ENCODE assay signal across 20 cellular contexts in genomic region chr20:47029845-47030244, GRCh38.
DNase-seq lines count a peak whose midpoint lies in the region; ATAC-seq, FAIRE-seq and TF ChIP-seq lines count a peak whose summit lies in the region.
"Had no signal": no experiment of that assay in that cellular context is flagged by ENCODE, and none has a peak within 500 bp of the region (broad histone marks: within the 10 kb centered on the region; RNA-seq: fewer than 3 reads in every experiment).

No MANE protein-coding gene starts in this region.

- intact Hi-C loops in HepG2 (cut with micrococcal nuclease; ENCODE audit: unreplicated experiment) (no loop called here), prostate gland (cut with DNase I) (loop anchor here (10.0 kb wide), 1 partner anchor 95 kb away; no protein-coding TSS in a partner anchor)

- no peak for TF ChIP-seq CTCF in liver (IDR thresholded peaks at IDR 0.05; ENCODE audit: low read depth, low read length, missing input control)
- no peak for TF ChIP-seq CTCF in HepG2 (CRISPR knock-in tag; IDR thresholded peaks at IDR 0.05)
- no peak for TF ChIP-seq CTCF in prostate gland (IDR thresholded peaks at IDR 0.05)

- in situ Hi-C loops in HepG2 (cut with HindIII; ENCODE audit: extremely low pct_ligation_motif_present, low pct_unique_long_range_greater_than_20kb) = no loop called here

- H4K20me1 ChIP-seq in HepG2 (ENCODE audit: insufficient read depth, low read length) = no peaks in the 10 kb centered on the region
- H4K20me1 ChIP-seq: BLaER1 had no signal

- no peak overlapping the region for H3K4me2 ChIP-seq in HepG2 (ENCODE audit: low read depth, low read length)
- H3K4me2 ChIP-seq: BLaER1, GM23338 had no signal

- H3K27ac ChIP-seq in liver (ENCODE audit: low read depth in 1 of 2, low read length in 2 of 2) = peak overlapping the region in 1 of 2 donors; percentile 64
- no peak overlapping the region for H3K27ac ChIP-seq in HepG2 (ENCODE audit: extremely low read length, insufficient read depth, low read length)
- H3K27ac ChIP-seq in prostate gland = peak overlapping the region; percentile 23 to 33
- H3K27ac ChIP-seq: BLaER1 had no signal

- DNase-seq in HepG2 (ENCODE audit: low spot score) = no peak
- peak; percentile 70 for DNase-seq in left lobe of liver (ENCODE audit: low spot score)
- peak; percentile 50 for DNase-seq in prostate gland (ENCODE audit: low spot score)
- no peak for DNase-seq in DMS 273 treated with DMSO at 0.1 percent for 48 hours (lab: John Stamatoyannopoulos, UW)
- DNase-seq in middle frontal gyrus (ENCODE audit: extremely low spot score, low spot score) = no peak
- DNase-seq in GF-D8 (lab: John Stamatoyannopoulos, UW) = no peak
- DNase-seq: 8988T; CD8-positive, alpha-beta memory T cell; COR-L47; DMS153; DMS79; GDM1; HFFc6; KG1 had no signal

- TF ChIP-seq EP300 in HepG2 (IDR thresholded peaks at IDR 0.05; ENCODE audit: low read depth in 2 of 2, low read length in 2 of 2) = no peak
- TF ChIP-seq EP300 in HepG2 (CRISPR knock-in tag; IDR thresholded peaks at IDR 0.05; ENCODE audit: borderline replicate concordance) = no peak

- TF ChIP-seq POLR2A in HepG2 (IDR thresholded peaks at IDR 0.05; ENCODE audit: insufficient read depth in 1 of 2, low read depth in 2 of 2, low read length in 2 of 2) (no peak), prostate gland (IDR thresholded peaks at IDR 0.05) (no peak)

- no peak overlapping the region for H3K4me3 ChIP-seq in liver (ENCODE audit: low read depth in 1 of 3, low read length in 3 of 3)
- H3K4me3 ChIP-seq in HepG2 (replicated peaks in 1 of 3; ENCODE audit: insufficient read depth in 1 of 3, low read depth in 2 of 3, low read length in 3 of 3) = no peak overlapping the region
- H3K4me3 ChIP-seq in prostate gland = no peak overlapping the region
- H3K4me3 ChIP-seq: BLaER1, GM23338 had no signal

- H3K9ac ChIP-seq in liver (ENCODE audit: low read depth in 1 of 2, low read length in 2 of 2) = no peak overlapping the region
- no peak overlapping the region for H3K9ac ChIP-seq in HepG2 (ENCODE audit: insufficient read depth, low read depth, low read length)
- H3K9ac ChIP-seq: BLaER1 had no signal

- no peak overlapping the region for H2AFZ ChIP-seq in HepG2 (ENCODE audit: low read length)
- H2AFZ ChIP-seq: GM23338 had no signal

- POLR2A ChIA-PET in HepG2 (lab: Yijun Ruan, JAX) = no interaction called here

- CTCF ChIA-PET in HepG2 (lab: Yijun Ruan, JAX; ENCODE audit: low intra/inter-chr PET ratio, low total read pairs) = no interaction called here

- no peak for FAIRE-seq in HepG2 (lab: Jason Lieb, UNC)
- FAIRE-seq: D721Med, H54 had no signal

- H3K27me3 ChIP-seq in liver (ENCODE audit: control insufficient read depth in 4 of 4, insufficient read depth in 4 of 4, low read length in 3 of 4) (no peaks in the 10 kb centered on the region), HepG2 (ENCODE audit: control insufficient read depth in 1 of 2, insufficient read depth in 2 of 2, low read length in 2 of 2) (peaks cover 0 to 5% of the 10 kb centered on the region in 2 experiments; a peak in 2 of 5 replicates), prostate gland (replicated peaks; ENCODE audit: insufficient read depth) (no peaks in the 10 kb centered on the region)
- H3K27me3 ChIP-seq: BLaER1 had no signal

- H3K36me3 ChIP-seq in liver (ENCODE audit: control insufficient read depth in 4 of 4, insufficient read depth in 3 of 4, low read depth in 1 of 4, low read length in 3 of 4) (peaks cover 0 to 2% (median 0%) of the 10 kb centered on the region in 4 donors), HepG2 (replicated peaks in 1 of 2; ENCODE audit: control insufficient read depth in 1 of 2, insufficient read depth in 2 of 2, low read length in 2 of 2) (no peaks in the 10 kb centered on the region), prostate gland (no peaks in the 10 kb centered on the region)
- H3K36me3 ChIP-seq: BLaER1 had no signal

- BruUV-seq in HepG2 (replicated peaks; lab: Mats Ljungman, UMichigan) = no TSS peak

- WGBS in liver = 27% methylated on average over 3 of the region's 3 CpGs
- WGBS in HepG2 (ENCODE audit: low lambda C conversion rate) = 18% methylated on average over 3 of the region's 3 CpGs
- WGBS in prostate gland = 26% methylated on average over 3 of the region's 3 CpGs

- ATAC-seq in HepG2 (no peak), left lobe of liver (peak; percentile 70)
- ATAC-seq: GM23338, HCT116 had no signal

- peak in 1 of 2 donors; percentile 51 for TF ChIP-seq RAD21 in liver (IDR thresholded peaks at IDR 0.05)
- no peak for TF ChIP-seq RAD21 in HepG2 (CRISPR knock-in tag; IDR thresholded peaks at IDR 0.05)

- H3K4me1 ChIP-seq in liver (ENCODE audit: control insufficient read depth in 4 of 4, insufficient read depth in 4 of 4, low read length in 3 of 4) (peaks cover 3 to 37% (median 19%) of the 10 kb centered on the region in 4 donors), HepG2 (ENCODE audit: insufficient read depth, low read length) (peaks cover 12% of the 10 kb centered on the region), prostate gland (replicated peaks) (peaks cover 20% of the 10 kb centered on the region)

- H3K79me2 ChIP-seq in HepG2 (ENCODE audit: insufficient read depth, low read length) = no peaks in the 10 kb centered on the region

- H3K9me3 ChIP-seq in liver (ENCODE audit: control insufficient read depth in 4 of 4, low read length in 3 of 4) (peaks cover 0 to 9% (median 5%) of the 10 kb centered on the region in 4 donors), HepG2 (ENCODE audit: low read length) (peaks cover 14% of the 10 kb centered on the region), prostate gland (no peaks in the 10 kb centered on the region)

TF ChIP-seq in liver, 16 proteins besides CTCF, POLR2A, EP300 and RAD21 (continues in another document):
- TF ChIP-seq REST (IDR thresholded peaks at IDR 0.05) = peak; percentile 20
- no peak for TF ChIP-seq ATF3 (IDR thresholded peaks at IDR 0.05)
- TF ChIP-seq FOXA2 (IDR thresholded peaks at IDR 0.05) = peak; percentile 86
- peak; percentile 87 for TF ChIP-seq FOXA1 (IDR thresholded peaks at IDR 0.05)
- no peak for TF ChIP-seq SP1 (IDR thresholded peaks at IDR 0.05)

TF ChIP-seq in HepG2, 621 proteins besides CTCF, POLR2A, EP300 and RAD21:
- TF ChIP-seq ZFP82 (CRISPR knock-in tag; IDR thresholded peaks at IDR 0.05; ENCODE audit: borderline replicate concordance) (no peak), PHB2 (IDR thresholded peaks at IDR 0.05; ENCODE audit: partially characterized antibody) (no peak), ZNF598 (CRISPR knock-in tag; IDR thresholded peaks at IDR 0.05; ENCODE audit: borderline replicate concordance) (no peak), SCMH1 (CRISPR knock-in tag; IDR thresholded peaks at IDR 0.05; ENCODE audit: borderline replicate concordance) (no peak), ZSCAN22 (CRISPR knock-in tag; IDR thresholded peaks at IDR 0.05) (no peak), MIER3 (CRISPR knock-in tag; IDR thresholded peaks at IDR 0.05; ENCODE audit: borderline replicate concordance) (no peak), TEAD2 (CRISPR knock-in tag; IDR thresholded peaks at IDR 0.05) (no peak), ZNF784 (CRISPR knock-in tag; IDR thresholded peaks at IDR 0.05; ENCODE audit: borderline replicate concordance) (no peak), ZNF776 (CRISPR knock-in tag; IDR thresholded peaks at IDR 0.05) (no peak)

Comparison
In these comparisons a context has a peak if more than half of its experiments do, and no peak if none do; other contexts are left out.
1. DNase-seq: peak in left lobe of liver (single experiment) and prostate gland (single experiment); none in HepG2 (single experiment), DMS 273 treated with DMSO at 0.1 percent for 48 hours (single experiment), middle frontal gyrus (single experiment) and GF-D8 (single experiment).